1 cellular context compared by ENCODE assay signal in the genomic region with DNA sequence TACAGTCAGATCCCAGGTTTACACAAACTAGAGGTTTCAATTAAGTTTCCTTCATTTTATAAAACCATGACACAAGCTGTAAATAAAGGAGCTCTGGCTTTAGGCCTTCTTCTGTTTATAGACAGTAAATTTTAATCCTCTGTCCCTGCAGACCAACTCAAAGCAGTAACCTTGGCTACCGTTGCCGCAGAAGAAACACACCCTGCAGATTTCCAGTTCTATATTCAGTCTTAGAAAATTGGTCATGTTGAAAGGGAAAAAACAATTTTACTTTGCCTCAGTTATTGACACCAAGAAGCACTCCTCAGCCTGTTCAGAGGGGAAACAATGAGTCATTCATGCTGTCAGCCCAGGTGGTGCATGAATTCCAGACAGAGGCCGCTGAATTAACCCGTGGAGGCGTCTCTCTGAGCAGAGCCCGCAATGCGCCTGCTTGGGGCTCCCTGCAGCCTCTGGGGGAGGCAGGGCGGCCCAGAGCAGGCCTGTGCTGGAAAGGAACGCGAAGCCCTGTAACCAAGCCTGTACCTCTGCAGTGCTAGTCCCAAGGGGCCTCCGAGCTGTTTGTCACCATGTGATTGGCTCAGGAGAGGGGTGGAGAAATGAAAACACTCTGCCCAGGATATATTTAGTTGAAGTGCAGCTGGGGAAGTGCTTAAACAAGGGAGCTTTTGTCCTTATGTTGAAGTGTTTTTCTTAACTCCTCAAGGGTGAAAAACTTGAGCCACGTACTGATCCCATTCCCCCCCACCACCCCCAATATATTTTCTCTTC.
TF ChIP-seq lines count a peak whose summit lies in the region.

No MANE protein-coding gene starts in this region.

TF ChIP-seq in HepG2, 621 proteins besides CTCF, POLR2A, EP300 and RAD21 (continued from another document and continues in another):
- TF ChIP-seq, protein P1, sequence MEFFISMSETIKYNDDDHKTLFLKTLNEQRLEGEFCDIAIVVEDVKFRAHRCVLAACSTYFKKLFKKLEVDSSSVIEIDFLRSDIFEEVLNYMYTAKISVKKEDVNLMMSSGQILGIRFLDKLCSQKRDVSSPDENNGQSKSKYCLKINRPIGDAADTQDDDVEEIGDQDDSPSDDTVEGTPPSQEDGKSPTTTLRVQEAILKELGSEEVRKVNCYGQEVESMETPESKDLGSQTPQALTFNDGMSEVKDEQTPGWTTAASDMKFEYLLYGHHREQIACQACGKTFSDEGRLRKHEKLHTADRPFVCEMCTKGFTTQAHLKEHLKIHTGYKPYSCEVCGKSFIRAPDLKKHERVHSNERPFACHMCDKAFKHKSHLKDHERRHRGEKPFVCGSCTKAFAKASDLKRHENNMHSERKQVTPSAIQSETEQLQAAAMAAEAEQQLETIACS (CRISPR knock-in tag; IDR thresholded peaks at IDR 0.05) = no peak
- TF ChIP-seq FOXO1 (CRISPR knock-in tag; IDR thresholded peaks at IDR 0.05) (no peak; the same call in 1 of the 2 replicates), ZBTB7B (CRISPR knock-in tag; IDR thresholded peaks at IDR 0.05) (peak; percentile 56; the same call in 1 of the 2 replicates), TSC22D2 (CRISPR knock-in tag; IDR thresholded peaks at IDR 0.05; ENCODE audit: borderline replicate concordance) (peak; percentile 27; the same call in 1 of the 2 replicates), ZNF362 (CRISPR knock-in tag; IDR thresholded peaks at IDR 0.05; ENCODE audit: borderline replicate concordance) (peak; percentile 71; the same call in 1 of the 2 replicates), FOSL1 (CRISPR knock-in tag; IDR thresholded peaks at IDR 0.05; ENCODE audit: borderline replicate concordance) (peak; percentile 90), PTBP1 (IDR thresholded peaks at IDR 0.05; ENCODE audit: low read depth, low read length, poor library complexity, severe bottlenecking) (no peak), FOXK1 (CRISPR knock-in tag; IDR thresholded peaks at IDR 0.05; ENCODE audit: borderline replicate concordance, low read depth) (peak; percentile 53), KDM5B (CRISPR knock-in tag; IDR thresholded peaks at IDR 0.05; ENCODE audit: borderline replicate concordance) (peak; percentile 68; the same call in 1 of the 2 replicates), SIN3A (IDR thresholded peaks at IDR 0.05; ENCODE audit: borderline replicate concordance, low read depth, low read length) (peak; percentile 83), SOX6 (IDR thresholded peaks at IDR 0.05) (no peak), SOX6 (CRISPR knock-in tag; IDR thresholded peaks at IDR 0.05) (peak; percentile 87), IRF2 (CRISPR knock-in tag; IDR thresholded peaks at IDR 0.05) (peak; percentile 64), ZNF550 (CRISPR knock-in tag; IDR thresholded peaks at IDR 0.05; ENCODE audit: borderline replicate concordance) (no peak), SMAD3 (CRISPR knock-in tag; IDR thresholded peaks at IDR 0.05) (0 out of 2 replicates have a peak, but pooled peaks have one; percentile 57), NKX3-1 (CRISPR knock-in tag; IDR thresholded peaks at IDR 0.05) (0 out of 2 replicates have a peak, but pooled peaks have one; percentile 30), AGO1 (IDR thresholded peaks at IDR 0.05; ENCODE audit: low read depth, low read length, poor library complexity, severe bottlenecking) (no peak), KLF11 (CRISPR knock-in tag; IDR thresholded peaks at IDR 0.05) (0 out of 2 replicates have a peak, but pooled peaks have one; percentile 24), RFXAP (CRISPR knock-in tag; IDR thresholded peaks at IDR 0.05; ENCODE audit: borderline replicate concordance) (peak; percentile 94), KLF9 (CRISPR knock-in tag; IDR thresholded peaks at IDR 0.05; ENCODE audit: low read depth) (0 out of 2 replicates have a peak, but pooled peaks have one; percentile 49), YY1 (IDR thresholded peaks at IDR 0.05; ENCODE audit: insufficient read depth, insufficient replicate concordance, low read depth, low read length) (peak; percentile 67), MEIS1 (CRISPR knock-in tag; IDR thresholded peaks at IDR 0.05; ENCODE audit: borderline replicate concordance) (peak; percentile 52; the same call in 1 of the 2 replicates), KLF16 (CRISPR knock-in tag; IDR thresholded peaks at IDR 0.05) (peak in 1 of 2 experiments; percentile 40; a peak in 1 of 4 replicates), KDM4B (CRISPR knock-in tag; IDR thresholded peaks at IDR 0.05) (no peak), ZNF446 (CRISPR knock-in tag; IDR thresholded peaks at IDR 0.05) (no peak), ZNF274 (CRISPR knock-in tag; IDR thresholded peaks at IDR 0.05) (0 out of 2 replicates have a peak, but pooled peaks have one; percentile 57), ATAD3A (CRISPR knock-in tag; IDR thresholded peaks at IDR 0.05) (no peak), RXRA (CRISPR knock-in tag; IDR thresholded peaks at IDR 0.05) (peak; percentile 63), ZBTB26 (CRISPR knock-in tag; IDR thresholded peaks at IDR 0.05; ENCODE audit: borderline replicate concordance) (peak; percentile 49; the same call in 1 of the 2 replicates), RBAK (CRISPR knock-in tag; IDR thresholded peaks at IDR 0.05) (no peak), MXD3 (CRISPR knock-in tag; IDR thresholded peaks at IDR 0.05) (0 out of 2 replicates have a peak, but pooled peaks have one; percentile 33)
- TF ChIP-seq, protein P2, sequence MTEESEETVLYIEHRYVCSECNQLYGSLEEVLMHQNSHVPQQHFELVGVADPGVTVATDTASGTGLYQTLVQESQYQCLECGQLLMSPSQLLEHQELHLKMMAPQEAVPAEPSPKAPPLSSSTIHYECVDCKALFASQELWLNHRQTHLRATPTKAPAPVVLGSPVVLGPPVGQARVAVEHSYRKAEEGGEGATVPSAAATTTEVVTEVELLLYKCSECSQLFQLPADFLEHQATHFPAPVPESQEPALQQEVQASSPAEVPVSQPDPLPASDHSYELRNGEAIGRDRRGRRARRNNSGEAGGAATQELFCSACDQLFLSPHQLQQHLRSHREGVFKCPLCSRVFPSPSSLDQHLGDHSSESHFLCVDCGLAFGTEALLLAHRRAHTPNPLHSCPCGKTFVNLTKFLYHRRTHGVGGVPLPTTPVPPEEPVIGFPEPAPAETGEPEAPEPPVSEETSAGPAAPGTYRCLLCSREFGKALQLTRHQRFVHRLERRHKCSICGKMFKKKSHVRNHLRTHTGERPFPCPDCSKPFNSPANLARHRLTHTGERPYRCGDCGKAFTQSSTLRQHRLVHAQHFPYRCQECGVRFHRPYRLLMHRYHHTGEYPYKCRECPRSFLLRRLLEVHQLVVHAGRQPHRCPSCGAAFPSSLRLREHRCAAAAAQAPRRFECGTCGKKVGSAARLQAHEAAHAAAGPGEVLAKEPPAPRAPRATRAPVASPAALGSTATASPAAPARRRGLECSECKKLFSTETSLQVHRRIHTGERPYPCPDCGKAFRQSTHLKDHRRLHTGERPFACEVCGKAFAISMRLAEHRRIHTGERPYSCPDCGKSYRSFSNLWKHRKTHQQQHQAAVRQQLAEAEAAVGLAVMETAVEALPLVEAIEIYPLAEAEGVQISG (CRISPR knock-in tag; IDR thresholded peaks at IDR 0.05) = peak; percentile 78
- TF ChIP-seq, protein P3, sequence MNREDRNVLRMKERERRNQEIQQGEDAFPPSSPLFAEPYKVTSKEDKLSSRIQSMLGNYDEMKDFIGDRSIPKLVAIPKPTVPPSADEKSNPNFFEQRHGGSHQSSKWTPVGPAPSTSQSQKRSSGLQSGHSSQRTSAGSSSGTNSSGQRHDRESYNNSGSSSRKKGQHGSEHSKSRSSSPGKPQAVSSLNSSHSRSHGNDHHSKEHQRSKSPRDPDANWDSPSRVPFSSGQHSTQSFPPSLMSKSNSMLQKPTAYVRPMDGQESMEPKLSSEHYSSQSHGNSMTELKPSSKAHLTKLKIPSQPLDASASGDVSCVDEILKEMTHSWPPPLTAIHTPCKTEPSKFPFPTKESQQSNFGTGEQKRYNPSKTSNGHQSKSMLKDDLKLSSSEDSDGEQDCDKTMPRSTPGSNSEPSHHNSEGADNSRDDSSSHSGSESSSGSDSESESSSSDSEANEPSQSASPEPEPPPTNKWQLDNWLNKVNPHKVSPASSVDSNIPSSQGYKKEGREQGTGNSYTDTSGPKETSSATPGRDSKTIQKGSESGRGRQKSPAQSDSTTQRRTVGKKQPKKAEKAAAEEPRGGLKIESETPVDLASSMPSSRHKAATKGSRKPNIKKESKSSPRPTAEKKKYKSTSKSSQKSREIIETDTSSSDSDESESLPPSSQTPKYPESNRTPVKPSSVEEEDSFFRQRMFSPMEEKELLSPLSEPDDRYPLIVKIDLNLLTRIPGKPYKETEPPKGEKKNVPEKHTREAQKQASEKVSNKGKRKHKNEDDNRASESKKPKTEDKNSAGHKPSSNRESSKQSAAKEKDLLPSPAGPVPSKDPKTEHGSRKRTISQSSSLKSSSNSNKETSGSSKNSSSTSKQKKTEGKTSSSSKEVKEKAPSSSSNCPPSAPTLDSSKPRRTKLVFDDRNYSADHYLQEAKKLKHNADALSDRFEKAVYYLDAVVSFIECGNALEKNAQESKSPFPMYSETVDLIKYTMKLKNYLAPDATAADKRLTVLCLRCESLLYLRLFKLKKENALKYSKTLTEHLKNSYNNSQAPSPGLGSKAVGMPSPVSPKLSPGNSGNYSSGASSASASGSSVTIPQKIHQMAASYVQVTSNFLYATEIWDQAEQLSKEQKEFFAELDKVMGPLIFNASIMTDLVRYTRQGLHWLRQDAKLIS (CRISPR knock-in tag; IDR thresholded peaks at IDR 0.05) = no peak
- TF ChIP-seq, protein P4, sequence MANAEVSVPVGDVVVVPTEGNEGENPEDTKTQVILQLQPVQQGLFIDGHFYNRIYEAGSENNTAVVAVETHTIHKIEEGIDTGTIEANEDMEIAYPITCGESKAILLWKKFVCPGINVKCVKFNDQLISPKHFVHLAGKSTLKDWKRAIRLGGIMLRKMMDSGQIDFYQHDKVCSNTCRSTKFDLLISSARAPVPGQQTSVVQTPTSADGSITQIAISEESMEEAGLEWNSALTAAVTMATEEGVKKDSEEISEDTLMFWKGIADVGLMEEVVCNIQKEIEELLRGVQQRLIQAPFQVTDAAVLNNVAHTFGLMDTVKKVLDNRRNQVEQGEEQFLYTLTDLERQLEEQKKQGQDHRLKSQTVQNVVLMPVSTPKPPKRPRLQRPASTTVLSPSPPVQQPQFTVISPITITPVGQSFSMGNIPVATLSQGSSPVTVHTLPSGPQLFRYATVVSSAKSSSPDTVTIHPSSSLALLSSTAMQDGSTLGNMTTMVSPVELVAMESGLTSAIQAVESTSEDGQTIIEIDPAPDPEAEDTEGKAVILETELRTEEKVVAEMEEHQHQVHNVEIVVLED (CRISPR knock-in tag; IDR thresholded peaks at IDR 0.05; ENCODE audit: borderline replicate concordance) = peak; percentile 37; the same call in 1 of the 2 replicates
- TF ChIP-seq, protein P5, sequence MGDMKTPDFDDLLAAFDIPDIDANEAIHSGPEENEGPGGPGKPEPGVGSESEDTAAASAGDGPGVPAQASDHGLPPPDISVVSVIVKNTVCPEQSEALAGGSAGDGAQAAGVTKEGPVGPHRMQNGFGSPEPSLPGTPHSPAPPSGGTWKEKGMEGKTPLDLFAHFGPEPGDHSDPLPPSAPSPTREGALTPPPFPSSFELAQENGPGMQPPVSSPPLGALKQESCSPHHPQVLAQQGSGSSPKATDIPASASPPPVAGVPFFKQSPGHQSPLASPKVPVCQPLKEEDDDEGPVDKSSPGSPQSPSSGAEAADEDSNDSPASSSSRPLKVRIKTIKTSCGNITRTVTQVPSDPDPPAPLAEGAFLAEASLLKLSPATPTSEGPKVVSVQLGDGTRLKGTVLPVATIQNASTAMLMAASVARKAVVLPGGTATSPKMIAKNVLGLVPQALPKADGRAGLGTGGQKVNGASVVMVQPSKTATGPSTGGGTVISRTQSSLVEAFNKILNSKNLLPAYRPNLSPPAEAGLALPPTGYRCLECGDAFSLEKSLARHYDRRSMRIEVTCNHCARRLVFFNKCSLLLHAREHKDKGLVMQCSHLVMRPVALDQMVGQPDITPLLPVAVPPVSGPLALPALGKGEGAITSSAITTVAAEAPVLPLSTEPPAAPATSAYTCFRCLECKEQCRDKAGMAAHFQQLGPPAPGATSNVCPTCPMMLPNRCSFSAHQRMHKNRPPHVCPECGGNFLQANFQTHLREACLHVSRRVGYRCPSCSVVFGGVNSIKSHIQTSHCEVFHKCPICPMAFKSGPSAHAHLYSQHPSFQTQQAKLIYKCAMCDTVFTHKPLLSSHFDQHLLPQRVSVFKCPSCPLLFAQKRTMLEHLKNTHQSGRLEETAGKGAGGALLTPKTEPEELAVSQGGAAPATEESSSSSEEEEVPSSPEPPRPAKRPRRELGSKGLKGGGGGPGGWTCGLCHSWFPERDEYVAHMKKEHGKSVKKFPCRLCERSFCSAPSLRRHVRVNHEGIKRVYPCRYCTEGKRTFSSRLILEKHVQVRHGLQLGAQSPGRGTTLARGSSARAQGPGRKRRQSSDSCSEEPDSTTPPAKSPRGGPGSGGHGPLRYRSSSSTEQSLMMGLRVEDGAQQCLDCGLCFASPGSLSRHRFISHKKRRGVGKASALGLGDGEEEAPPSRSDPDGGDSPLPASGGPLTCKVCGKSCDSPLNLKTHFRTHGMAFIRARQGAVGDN (CRISPR knock-in tag; IDR thresholded peaks at IDR 0.05) = peak; percentile 96
- TF ChIP-seq, protein P6, sequence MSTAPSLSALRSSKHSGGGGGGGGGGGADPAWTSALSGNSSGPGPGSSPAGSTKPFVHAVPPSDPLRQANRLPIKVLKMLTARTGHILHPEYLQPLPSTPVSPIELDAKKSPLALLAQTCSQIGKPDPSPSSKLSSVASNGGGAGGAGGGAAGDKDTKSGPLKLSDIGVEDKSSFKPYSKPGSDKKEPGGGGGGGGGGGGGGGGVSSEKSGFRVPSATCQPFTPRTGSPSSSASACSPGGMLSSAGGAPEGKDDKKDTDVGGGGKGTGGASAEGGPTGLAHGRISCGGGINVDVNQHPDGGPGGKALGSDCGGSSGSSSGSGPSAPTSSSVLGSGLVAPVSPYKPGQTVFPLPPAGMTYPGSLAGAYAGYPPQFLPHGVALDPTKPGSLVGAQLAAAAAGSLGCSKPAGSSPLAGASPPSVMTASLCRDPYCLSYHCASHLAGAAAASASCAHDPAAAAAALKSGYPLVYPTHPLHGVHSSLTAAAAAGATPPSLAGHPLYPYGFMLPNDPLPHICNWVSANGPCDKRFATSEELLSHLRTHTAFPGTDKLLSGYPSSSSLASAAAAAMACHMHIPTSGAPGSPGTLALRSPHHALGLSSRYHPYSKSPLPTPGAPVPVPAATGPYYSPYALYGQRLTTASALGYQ (CRISPR knock-in tag; IDR thresholded peaks at IDR 0.05) = peak; percentile 42; the same call in 1 of the 2 replicates
